In genomic region chr4:165631208-165631894, GRCh38 we compare ENCODE assay signal across 1 cellular context.
TF ChIP-seq lines count a peak whose summit lies in the region.

No MANE protein-coding gene starts in this region.

TF ChIP-seq in HepG2, 621 proteins besides CTCF, POLR2A, EP300 and RAD21 (continued from another document):
- TF ChIP-seq, protein P1, sequence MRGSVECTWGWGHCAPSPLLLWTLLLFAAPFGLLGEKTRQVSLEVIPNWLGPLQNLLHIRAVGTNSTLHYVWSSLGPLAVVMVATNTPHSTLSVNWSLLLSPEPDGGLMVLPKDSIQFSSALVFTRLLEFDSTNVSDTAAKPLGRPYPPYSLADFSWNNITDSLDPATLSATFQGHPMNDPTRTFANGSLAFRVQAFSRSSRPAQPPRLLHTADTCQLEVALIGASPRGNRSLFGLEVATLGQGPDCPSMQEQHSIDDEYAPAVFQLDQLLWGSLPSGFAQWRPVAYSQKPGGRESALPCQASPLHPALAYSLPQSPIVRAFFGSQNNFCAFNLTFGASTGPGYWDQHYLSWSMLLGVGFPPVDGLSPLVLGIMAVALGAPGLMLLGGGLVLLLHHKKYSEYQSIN (CRISPR knock-in tag; IDR thresholded peaks at IDR 0.05; ENCODE audit: borderline replicate concordance), result no peak
- TF ChIP-seq ZNF816 (CRISPR knock-in tag; IDR thresholded peaks at IDR 0.05; ENCODE audit: borderline replicate concordance) (no peak), SOX5 (CRISPR knock-in tag; IDR thresholded peaks at IDR 0.05; ENCODE audit: borderline replicate concordance) (no peak), ZNF33B (CRISPR knock-in tag; IDR thresholded peaks at IDR 0.05) (no peak), ZNF235 (CRISPR knock-in tag; IDR thresholded peaks at IDR 0.05; ENCODE audit: borderline replicate concordance) (no peak), GABPB1 (CRISPR knock-in tag; IDR thresholded peaks at IDR 0.05) (no peak), ZBTB1 (CRISPR knock-in tag; IDR thresholded peaks at IDR 0.05; ENCODE audit: borderline replicate concordance) (no peak)
